10 cellular contexts compared by ENCODE assay signal in genomic region chr2:42923632-42924425, GRCh38.
DNase-seq lines count a peak whose midpoint lies in the region; ATAC-seq, FAIRE-seq and TF ChIP-seq lines count a peak whose summit lies in the region.
"Had no signal": no experiment of that assay in that cellular context is flagged by ENCODE, and none has a peak within 500 bp of the region (broad histone marks: within the 10 kb centered on the region; RNA-seq: fewer than 3 reads in every experiment).

No MANE protein-coding gene starts in this region.

- H3K4me3 Mint-ChIP-seq in CD14-positive monocyte, result no peak overlapping the region

- no peak for FAIRE-seq in keratinocyte (lab: Jason Lieb, UNC)

- H3K36me3 Mint-ChIP-seq in CD14-positive monocyte, result no peaks in the 10 kb centered on the region

- no peaks in the 10 kb centered on the region for H3K36me3 ChIP-seq in GM23248 (ENCODE audit: low read depth)
- H3K36me3 ChIP-seq in brain microvascular endothelial cell (replicated peaks), result no peaks in the 10 kb centered on the region
- no peaks in the 10 kb centered on the region for H3K36me3 ChIP-seq in keratinocyte (ENCODE audit: control insufficient read depth in 2 of 2, extremely low read depth in 1 of 2, insufficient read depth in 2 of 2, low read length in 2 of 2)
- H3K36me3 ChIP-seq in sigmoid colon, result no peaks in the 10 kb centered on the region
- H3K36me3 ChIP-seq: neutrophil had no signal

- intact Hi-C loops in sigmoid colon (cut with DNase I) (no loop called here), CD14-positive monocyte (cut with micrococcal nuclease) (no loop called here)

- no peak for TF ChIP-seq POLR2A in sigmoid colon (IDR thresholded peaks at IDR 0.05)

- H3K9me3 ChIP-seq in GM23248 (ENCODE audit: low read depth) (no peaks in the 10 kb centered on the region), keratinocyte (ENCODE audit: control insufficient read depth, low read depth, low read length) (no peaks in the 10 kb centered on the region), sigmoid colon (no peaks in the 10 kb centered on the region)
- H3K9me3 ChIP-seq: neutrophil had no signal

- H4K20me1 ChIP-seq in GM23248 (ENCODE audit: insufficient read depth), result no peaks in the 10 kb centered on the region
- H4K20me1 ChIP-seq in keratinocyte (ENCODE audit: control insufficient read depth, extremely low read depth, insufficient read depth, low read length), result no peaks in the 10 kb centered on the region

- H3K27me3 Mint-ChIP-seq in CD14-positive monocyte (ENCODE audit: low read depth in 3 of 3), result peaks cover 0 to 8% (median 7%) of the 10 kb centered on the region in 3 donors

- peaks cover 47% of the 10 kb centered on the region for H3F3A ChIP-seq in GM23248 (ENCODE audit: insufficient read depth)

- TF ChIP-seq CTCF in brain microvascular endothelial cell (IDR thresholded peaks at IDR 0.05; ENCODE audit: low read depth, low read length, missing control alignments), result peak; percentile 21
- TF ChIP-seq CTCF in keratinocyte (optimal IDR thresholded peaks at IDR 0.05 in 1 of 3, IDR thresholded peaks at IDR 0.05 in 1 of 3, conservative IDR thresholded peaks at IDR 0.05 in 1 of 3; ENCODE audit: extremely low read depth in 1 of 3, insufficient read depth in 2 of 3, low read length in 3 of 3), result no peak
- no peak for TF ChIP-seq CTCF in sigmoid colon (IDR thresholded peaks at IDR 0.05)
- TF ChIP-seq CTCF in CD14-positive monocyte (IDR thresholded peaks at IDR 0.05), result no peak

- dilution Hi-C loops in keratinocyte (cut with MboI; ENCODE audit: extremely low pct_ligation_motif_present, low sequenced_read_pairs), result no loop called here

- H3K79me2 ChIP-seq in GM23248 (ENCODE audit: insufficient read depth) (no peaks in the 10 kb centered on the region), keratinocyte (ENCODE audit: control insufficient read depth, insufficient read depth, low read length) (no peaks in the 10 kb centered on the region)

- peak overlapping the region; percentile 59; the same call in 1 of the 2 replicates for H3K4me3 ChIP-seq in GM23248
- no peak overlapping the region for H3K4me3 ChIP-seq in brain microvascular endothelial cell (ENCODE audit: low read depth, low read length)
- no peak overlapping the region for H3K4me3 ChIP-seq in keratinocyte (ENCODE audit: control insufficient read depth in 2 of 3, extremely low read depth in 1 of 3, insufficient read depth in 2 of 3, low read depth in 1 of 3, low read length in 3 of 3)
- H3K4me3 ChIP-seq in sigmoid colon, result no peak overlapping the region

- ATAC-seq in GM18502 (IDR thresholded peaks at IDR 0.05; ENCODE audit: poor library complexity, unreplicated experiment) (no peak), HG03045 (IDR thresholded peaks at IDR 0.05; ENCODE audit: unreplicated experiment) (no peak)

- H3K9ac ChIP-seq in GM23248 (peak overlapping the region; percentile 83), keratinocyte (ENCODE audit: control insufficient read depth, extremely low read depth, insufficient read depth, low read length) (no peak overlapping the region)

- no peak for TF ChIP-seq EP300 in sigmoid colon (IDR thresholded peaks at IDR 0.05)

- in situ Hi-C loops in GM23248 (cut with MboI) (no loop called here), brain microvascular endothelial cell (cut with HindIII; ENCODE audit: low pct_ligation_motif_present, low sequenced_read_pairs) (no loop called here)

- peaks cover 19% of the 10 kb centered on the region for H3K4me1 Mint-ChIP-seq in CD14-positive monocyte

- H3K4me2 ChIP-seq in GM23248 (ENCODE audit: unreplicated experiment) (peak overlapping the region; percentile 82), keratinocyte (ENCODE audit: control insufficient read depth, extremely low read depth, insufficient read depth, low read depth, low read length) (no peak overlapping the region)

- no peaks in the 10 kb centered on the region for H3K9me1 ChIP-seq in keratinocyte (ENCODE audit: control insufficient read depth, extremely low read depth, insufficient read depth, low read length)

- no peaks in the 10 kb centered on the region for H3K9me3 Mint-ChIP-seq in CD14-positive monocyte

- H3K27me3 ChIP-seq in GM23248 (replicated peaks; ENCODE audit: insufficient read depth), result no peaks in the 10 kb centered on the region
- H3K27me3 ChIP-seq in brain microvascular endothelial cell (replicated peaks), result no peaks in the 10 kb centered on the region
- H3K27me3 ChIP-seq in keratinocyte (ENCODE audit: control insufficient read depth, extremely low read depth, insufficient read depth, low read length), result no peaks in the 10 kb centered on the region
- H3K27me3 ChIP-seq in sigmoid colon, result no peaks in the 10 kb centered on the region
- H3K27me3 ChIP-seq: neutrophil had no signal

- H3K27ac ChIP-seq in GM23248, result peak overlapping the region; percentile 99
- H3K27ac ChIP-seq in brain microvascular endothelial cell, result peak overlapping the region; percentile 100
- peak overlapping the region; percentile 60 for H3K27ac ChIP-seq in keratinocyte (ENCODE audit: control insufficient read depth, insufficient read depth, low read length)
- H3K27ac ChIP-seq in sigmoid colon, result peak overlapping the region; percentile 86 to 95 (median 91)
- H3K27ac ChIP-seq: neutrophil had no signal

- H3K27ac Mint-ChIP-seq in CD14-positive monocyte, result peak overlapping the region in 1 of 7 donors; percentile 79

- DNase-seq in GM23248 (peak; percentile 75), brain microvascular endothelial cell (no peak), keratinocyte (ENCODE audit: low read depth, low spot score) (no peak), sigmoid colon (no peak), CD14-positive monocyte (ENCODE audit: low spot score) (no peak), iPS-NIHi7 (ENCODE audit: extremely low spot score) (no peak)
- DNase-seq: NCI-H1092 had no signal

- H3K4me1 ChIP-seq in GM23248 (ENCODE audit: insufficient read depth) (peaks cover 60% of the 10 kb centered on the region), keratinocyte (ENCODE audit: control insufficient read depth, extremely low read depth, insufficient read depth, low read length) (peaks cover 40% of the 10 kb centered on the region), sigmoid colon (peaks cover 0 to 75% (median 72%) of the 10 kb centered on the region in 4 donors)

- peak overlapping the region; percentile 76 for H2AFZ ChIP-seq in GM23248
- peak overlapping the region; percentile 65 for H2AFZ ChIP-seq in keratinocyte (ENCODE audit: control insufficient read depth, low read length)

- WGBS in GM23248 (ENCODE audit: low coverage in 1 of 2, low lambda C conversion rate in 2 of 2, missing lambda C conversion rate in 2 of 2), 2 experiments, result 67 to 71% methylated on average over 4 of the region's 4 CpGs
- 48 to 49% methylated on average over 4 of the region's 4 CpGs for WGBS in sigmoid colon, 2 donors

- H3K9me2 ChIP-seq in GM23248 (ENCODE audit: insufficient read depth), result no peaks in the 10 kb centered on the region
